1 cellular context compared by ENCODE assay signal in the genomic region with DNA sequence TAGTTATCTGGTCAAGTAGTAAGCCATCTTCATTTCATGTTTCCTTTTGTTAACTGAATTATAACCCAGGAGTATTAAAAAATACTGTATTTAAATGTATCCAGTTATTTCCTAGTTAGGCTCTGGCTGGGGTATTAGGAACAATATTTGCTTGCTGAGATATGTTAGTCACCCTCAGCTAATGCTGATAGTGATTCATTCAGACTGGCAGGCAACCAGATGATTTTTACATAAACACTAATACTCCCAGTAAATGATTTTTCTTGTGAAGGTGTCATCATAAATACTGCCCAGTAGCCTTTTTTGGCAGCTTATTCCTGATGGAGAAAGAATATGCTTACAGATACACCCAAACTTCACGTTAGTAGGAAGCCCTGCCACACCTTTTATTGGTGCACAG.
TF ChIP-seq lines count a peak whose summit lies in the region.

No MANE protein-coding gene starts in this region.

TF ChIP-seq in WTC11, 78 proteins besides CTCF, POLR2A, EP300 and RAD21 (continued from another document):
- TF ChIP-seq, protein P1, sequence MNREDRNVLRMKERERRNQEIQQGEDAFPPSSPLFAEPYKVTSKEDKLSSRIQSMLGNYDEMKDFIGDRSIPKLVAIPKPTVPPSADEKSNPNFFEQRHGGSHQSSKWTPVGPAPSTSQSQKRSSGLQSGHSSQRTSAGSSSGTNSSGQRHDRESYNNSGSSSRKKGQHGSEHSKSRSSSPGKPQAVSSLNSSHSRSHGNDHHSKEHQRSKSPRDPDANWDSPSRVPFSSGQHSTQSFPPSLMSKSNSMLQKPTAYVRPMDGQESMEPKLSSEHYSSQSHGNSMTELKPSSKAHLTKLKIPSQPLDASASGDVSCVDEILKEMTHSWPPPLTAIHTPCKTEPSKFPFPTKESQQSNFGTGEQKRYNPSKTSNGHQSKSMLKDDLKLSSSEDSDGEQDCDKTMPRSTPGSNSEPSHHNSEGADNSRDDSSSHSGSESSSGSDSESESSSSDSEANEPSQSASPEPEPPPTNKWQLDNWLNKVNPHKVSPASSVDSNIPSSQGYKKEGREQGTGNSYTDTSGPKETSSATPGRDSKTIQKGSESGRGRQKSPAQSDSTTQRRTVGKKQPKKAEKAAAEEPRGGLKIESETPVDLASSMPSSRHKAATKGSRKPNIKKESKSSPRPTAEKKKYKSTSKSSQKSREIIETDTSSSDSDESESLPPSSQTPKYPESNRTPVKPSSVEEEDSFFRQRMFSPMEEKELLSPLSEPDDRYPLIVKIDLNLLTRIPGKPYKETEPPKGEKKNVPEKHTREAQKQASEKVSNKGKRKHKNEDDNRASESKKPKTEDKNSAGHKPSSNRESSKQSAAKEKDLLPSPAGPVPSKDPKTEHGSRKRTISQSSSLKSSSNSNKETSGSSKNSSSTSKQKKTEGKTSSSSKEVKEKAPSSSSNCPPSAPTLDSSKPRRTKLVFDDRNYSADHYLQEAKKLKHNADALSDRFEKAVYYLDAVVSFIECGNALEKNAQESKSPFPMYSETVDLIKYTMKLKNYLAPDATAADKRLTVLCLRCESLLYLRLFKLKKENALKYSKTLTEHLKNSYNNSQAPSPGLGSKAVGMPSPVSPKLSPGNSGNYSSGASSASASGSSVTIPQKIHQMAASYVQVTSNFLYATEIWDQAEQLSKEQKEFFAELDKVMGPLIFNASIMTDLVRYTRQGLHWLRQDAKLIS (CRISPR knock-in tag; IDR thresholded peaks at IDR 0.05; ENCODE audit: borderline replicate concordance) = no peak
- TF ChIP-seq ELF4 (CRISPR knock-in tag; IDR thresholded peaks at IDR 0.05; ENCODE audit: low read depth) (no peak), SMAD3 (CRISPR knock-in tag; IDR thresholded peaks at IDR 0.05; ENCODE audit: borderline replicate concordance) (no peak), MYBL2 (CRISPR knock-in tag; IDR thresholded peaks at IDR 0.05) (no peak), ZNF423 (CRISPR knock-in tag; IDR thresholded peaks at IDR 0.05) (no peak), SMAD4 (CRISPR knock-in tag; IDR thresholded peaks at IDR 0.05) (no peak), ZNF281 (CRISPR knock-in tag; IDR thresholded peaks at IDR 0.05) (no peak), ZNF532 (CRISPR knock-in tag; IDR thresholded peaks at IDR 0.05; ENCODE audit: borderline replicate concordance) (no peak), ETV6 (CRISPR knock-in tag; IDR thresholded peaks at IDR 0.05) (no peak), MAX (CRISPR knock-in tag; IDR thresholded peaks at IDR 0.05) (no peak), KAT7 (CRISPR knock-in tag; IDR thresholded peaks at IDR 0.05; ENCODE audit: borderline replicate concordance) (no peak), MXD4 (CRISPR knock-in tag; IDR thresholded peaks at IDR 0.05; ENCODE audit: borderline replicate concordance) (no peak)
- TF ChIP-seq, protein P2, sequence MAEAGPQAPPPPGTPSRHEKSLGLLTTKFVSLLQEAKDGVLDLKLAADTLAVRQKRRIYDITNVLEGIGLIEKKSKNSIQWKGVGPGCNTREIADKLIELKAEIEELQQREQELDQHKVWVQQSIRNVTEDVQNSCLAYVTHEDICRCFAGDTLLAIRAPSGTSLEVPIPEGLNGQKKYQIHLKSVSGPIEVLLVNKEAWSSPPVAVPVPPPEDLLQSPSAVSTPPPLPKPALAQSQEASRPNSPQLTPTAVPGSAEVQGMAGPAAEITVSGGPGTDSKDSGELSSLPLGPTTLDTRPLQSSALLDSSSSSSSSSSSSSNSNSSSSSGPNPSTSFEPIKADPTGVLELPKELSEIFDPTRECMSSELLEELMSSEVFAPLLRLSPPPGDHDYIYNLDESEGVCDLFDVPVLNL (CRISPR knock-in tag; IDR thresholded peaks at IDR 0.05; ENCODE audit: borderline replicate concordance, low read depth) = no peak
- TF ChIP-seq, protein P3, sequence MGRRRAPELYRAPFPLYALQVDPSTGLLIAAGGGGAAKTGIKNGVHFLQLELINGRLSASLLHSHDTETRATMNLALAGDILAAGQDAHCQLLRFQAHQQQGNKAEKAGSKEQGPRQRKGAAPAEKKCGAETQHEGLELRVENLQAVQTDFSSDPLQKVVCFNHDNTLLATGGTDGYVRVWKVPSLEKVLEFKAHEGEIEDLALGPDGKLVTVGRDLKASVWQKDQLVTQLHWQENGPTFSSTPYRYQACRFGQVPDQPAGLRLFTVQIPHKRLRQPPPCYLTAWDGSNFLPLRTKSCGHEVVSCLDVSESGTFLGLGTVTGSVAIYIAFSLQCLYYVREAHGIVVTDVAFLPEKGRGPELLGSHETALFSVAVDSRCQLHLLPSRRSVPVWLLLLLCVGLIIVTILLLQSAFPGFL (CRISPR knock-in tag; IDR thresholded peaks at IDR 0.05; ENCODE audit: borderline replicate concordance) = no peak
